ENCODE assay signal across 32 cellular contexts in the genomic region with DNA sequence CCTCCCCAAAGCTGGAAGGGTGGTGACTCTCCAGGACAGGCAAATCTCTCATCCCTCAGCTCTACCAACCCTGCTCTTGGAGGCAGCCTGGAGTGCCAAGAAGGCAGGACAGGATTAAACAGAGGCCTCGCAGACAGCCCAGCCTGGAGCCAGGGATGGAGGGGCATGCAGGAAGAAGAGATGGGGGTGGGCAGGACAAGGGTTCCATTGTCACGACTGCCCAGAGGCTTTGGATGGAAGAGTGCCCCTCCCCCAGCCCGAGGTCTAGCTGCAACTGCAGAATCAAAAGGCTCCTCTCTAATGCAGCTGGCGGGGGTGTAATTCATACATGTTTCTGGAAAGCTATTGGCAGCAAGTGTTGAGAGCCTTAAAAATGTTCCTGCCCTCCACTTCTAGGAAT. TPM values are rescaled to one million over a fixed set of nuclear protein-coding genes. Genes with fewer than 3 reads are reported as not detected.
DNase-seq lines count a peak whose midpoint lies in the region; ATAC-seq and TF ChIP-seq lines count a peak whose summit lies in the region.
"Had no signal": no experiment of that assay in that cellular context is flagged by ENCODE, and none has a peak within 500 bp of the region (broad histone marks: within the 10 kb centered on the region; RNA-seq: fewer than 3 reads in every experiment).

No MANE protein-coding gene starts in this region.

- H3K4me1 ChIP-seq in GM23338 (ENCODE audit: insufficient read depth): peaks cover 25% of the 10 kb centered on the region; the same call in 1 of the 2 replicates
- H3K4me1 ChIP-seq: BE2C, Caco-2, left lung, prostate gland had no signal

- POLR2A ChIA-PET in MCF 10A (lab: Yijun Ruan, JAX): interaction anchor here (0.6 to 2.2 kb wide), 3 partner anchors 9 to 11 kb away, joined by 4 to 11 read pairs (median 4); a partner anchor contains a TSS

- BruUV-seq in MCF 10A (replicated peaks; lab: Mats Ljungman, UMichigan): no TSS peak

- H3K27ac Mint-ChIP-seq in GM23338 (no peak overlapping the region), MCF 10A (ENCODE audit: low read depth, unreplicated experiment) (no peak overlapping the region)
- H3K27ac Mint-ChIP-seq: activated T-cell treated with anti-CD3 and anti-CD28 coated beads, Interleukin-2, amount 50 U/mL, for 72 hours; dendritic cell treated with granulocyte-macrophage colony-stimulating factor and Interleukin-4, amounts not matched to agents 40 ng/mL and 50 ng/mL, for 4 days; mesothelial cell of epicardium; nephron; T-helper 17 cell had no signal

- H3K79me2 ChIP-seq in GM23338 (replicated peaks; ENCODE audit: insufficient read depth): no peaks in the 10 kb centered on the region

- CTCF ChIA-PET in MCF 10A (lab: Yijun Ruan, JAX): interaction anchor here (0.8 to 8.4 kb wide), 5 partner anchors 10 to 113 kb away, joined by 4 to 56 read pairs (median 16); no protein-coding TSS in a partner anchor

- H3K36me3 Mint-ChIP-seq in GM23338 (ENCODE audit: low read depth): no peaks in the 10 kb centered on the region
- peaks cover 19% of the 10 kb centered on the region for H3K36me3 Mint-ChIP-seq in MCF 10A (ENCODE audit: insufficient read depth, unreplicated experiment)
- H3K36me3 Mint-ChIP-seq: mesothelial cell of epicardium had no signal

- H3K4me3 Mint-ChIP-seq in GM23338 (no peak overlapping the region), MCF 10A (ENCODE audit: unreplicated experiment) (no peak overlapping the region)
- H3K4me3 Mint-ChIP-seq: activated T-cell treated with anti-CD3 and anti-CD28 coated beads, Interleukin-2, amount 50 U/mL, for 72 hours; dendritic cell treated with granulocyte-macrophage colony-stimulating factor and Interleukin-4, amounts not matched to agents 40 ng/mL and 50 ng/mL, for 4 days; mesothelial cell of epicardium; nephron; T-helper 17 cell had no signal

- TF ChIP-seq CTCF in GM23338 (conservative IDR thresholded peaks at IDR 0.05; ENCODE audit: low read depth in 2 of 2): no peak
- no peak for TF ChIP-seq CTCF in coronary artery (IDR thresholded peaks at IDR 0.05)
- no peak for TF ChIP-seq CTCF in MCF 10A (IDR thresholded peaks at IDR 0.05; ENCODE audit: unreplicated experiment)

- no peaks in the 10 kb centered on the region for H3K36me3 ChIP-seq in GM23338 (ENCODE audit: insufficient read depth)
- H3K36me3 ChIP-seq: BE2C, HAP-1, prostate gland had no signal

- peak overlapping the region; percentile 0; the same call in 1 of the 2 replicates for H3K4me2 ChIP-seq in GM23338

- H3K9me3 Mint-ChIP-seq in GM23338: no peaks in the 10 kb centered on the region
- peaks cover 6% of the 10 kb centered on the region for H3K9me3 Mint-ChIP-seq in MCF 10A (ENCODE audit: unreplicated experiment)
- H3K9me3 Mint-ChIP-seq: activated T-cell treated with anti-CD3 and anti-CD28 coated beads, Interleukin-2, amount 50 U/mL, for 72 hours had no signal

- peaks cover 32% of the 10 kb centered on the region for H3K27me3 Mint-ChIP-seq in GM23338 (ENCODE audit: insufficient read depth, low read depth, poor library complexity)
- H3K27me3 Mint-ChIP-seq in MCF 10A (ENCODE audit: insufficient read depth, unreplicated experiment): no peaks in the 10 kb centered on the region

- H3K4me1 Mint-ChIP-seq in GM23338 (peaks cover 23% of the 10 kb centered on the region; the same call in 2 of the 3 replicates), MCF 10A (ENCODE audit: insufficient read depth, unreplicated experiment) (peaks cover 8% of the 10 kb centered on the region)
- H3K4me1 Mint-ChIP-seq: mesothelial cell of epicardium had no signal

- ATAC-seq in GM23338: no peak
- ATAC-seq: activated T-cell treated with anti-CD3 and anti-CD28 coated beads, Interleukin-2, amount 50 U/mL, for 72 hours; heart right ventricle; left lung; T-helper 17 cell had no signal

- peaks cover 5% of the 10 kb centered on the region; the same call in 1 of the 2 replicates for H3K9me2 ChIP-seq in GM23338 (ENCODE audit: insufficient read depth)

- H2AFZ ChIP-seq in GM23338: peak overlapping the region; percentile 69

- H3K4me3 ChIP-seq in GM23338 (no peak overlapping the region), coronary artery (no peak overlapping the region)
- H3K4me3 ChIP-seq: HAP-1, heart right ventricle, left lung, prostate gland, SK-N-MC had no signal

- H3K27me3 ChIP-seq in GM23338 (ENCODE audit: insufficient read depth): peaks cover 14% of the 10 kb centered on the region; the same call in 1 of the 2 replicates
- H3K27me3 ChIP-seq in layer of hippocampus (ENCODE audit: control insufficient read depth, insufficient read depth, low read length): no peaks in the 10 kb centered on the region
- H3K27me3 ChIP-seq: heart right ventricle, left lung had no signal

- intact Hi-C loops in posterior cingulate gyrus (cut with DNase I): no loop called here
- intact Hi-C loops in MCF 10A (cut with micrococcal nuclease): no loop called here

- no peak for DNase-seq in GM23338 (ENCODE audit: low spot score)
- peak; percentile 62 for DNase-seq in coronary artery (ENCODE audit: low spot score)
- peak; percentile 78 to 98 (median 92) for DNase-seq in posterior cingulate gyrus
- DNase-seq in activated CD4-positive, alpha-beta T cell treated with anti-CD3 and anti-CD28 coated beads, Interleukin-2, amount 50 U/mL, for 1 hour: no peak
- no peak for DNase-seq in MCF 10A (ENCODE audit: unreplicated experiment)
- DNase-seq in T1000 (lab: John Stamatoyannopoulos, UW): no peak
- no peak for DNase-seq in NCI-H146 treated with DMSO at 0.1 percent for 48 hours (lab: John Stamatoyannopoulos, UW; ENCODE audit: unreplicated experiment)
- DNase-seq: activated CD4-positive, alpha-beta T cell treated with anti-CD3 and anti-CD28 coated beads for 4 hours; activated naive CD4-positive, alpha-beta T cell treated with Interleukin-2 at 50 U/mL for 16 hours; activated T-cell treated with anti-CD3 and anti-CD28 coated beads, Interleukin-2, amount 50 U/mL, for 72 hours; amniotic stem cell; BE2C; Caco-2; heart right ventricle; left lung; NCI-H1048; NCI-H2029; NCI-H2227 treated with DMSO at 0.1 percent for 48 hours; NCI-H82; T-helper 17 cell had no signal

- H3K27ac ChIP-seq in GM23338 (ENCODE audit: low read depth) (no peak overlapping the region), coronary artery (no peak overlapping the region), layer of hippocampus (ENCODE audit: low read depth, low read length) (peak overlapping the region; percentile 35)
- H3K27ac ChIP-seq: heart right ventricle, left lung, prostate gland, RWPE1, SK-N-MC had no signal

- H4K20me1 ChIP-seq in GM23338 (replicated peaks; ENCODE audit: insufficient read depth): no peaks in the 10 kb centered on the region

- no peaks in the 10 kb centered on the region for H3F3A ChIP-seq in GM23338 (replicated peaks; ENCODE audit: low read depth)

TF ChIP-seq in GM23338, 12 proteins besides CTCF, POLR2A, EP300 and RAD21:
- TF ChIP-seq JUNB (IDR thresholded peaks at IDR 0.05; ENCODE audit: unreplicated experiment) (no peak), NANOG (IDR thresholded peaks at IDR 0.05; ENCODE audit: borderline replicate concordance) (no peak), ZNF331 (CRISPR knock-in tag; IDR thresholded peaks at IDR 0.05; ENCODE audit: low read depth) (no peak), CREB1 (CRISPR knock-in tag; IDR thresholded peaks at IDR 0.05; ENCODE audit: low read depth) (no peak), POLR2AphosphoS5 (IDR thresholded peaks at IDR 0.05; ENCODE audit: low read depth) (no peak), STAT1 (IDR thresholded peaks at IDR 0.05; ENCODE audit: unreplicated experiment) (no peak)
- TF ChIP-seq, protein P1, sequence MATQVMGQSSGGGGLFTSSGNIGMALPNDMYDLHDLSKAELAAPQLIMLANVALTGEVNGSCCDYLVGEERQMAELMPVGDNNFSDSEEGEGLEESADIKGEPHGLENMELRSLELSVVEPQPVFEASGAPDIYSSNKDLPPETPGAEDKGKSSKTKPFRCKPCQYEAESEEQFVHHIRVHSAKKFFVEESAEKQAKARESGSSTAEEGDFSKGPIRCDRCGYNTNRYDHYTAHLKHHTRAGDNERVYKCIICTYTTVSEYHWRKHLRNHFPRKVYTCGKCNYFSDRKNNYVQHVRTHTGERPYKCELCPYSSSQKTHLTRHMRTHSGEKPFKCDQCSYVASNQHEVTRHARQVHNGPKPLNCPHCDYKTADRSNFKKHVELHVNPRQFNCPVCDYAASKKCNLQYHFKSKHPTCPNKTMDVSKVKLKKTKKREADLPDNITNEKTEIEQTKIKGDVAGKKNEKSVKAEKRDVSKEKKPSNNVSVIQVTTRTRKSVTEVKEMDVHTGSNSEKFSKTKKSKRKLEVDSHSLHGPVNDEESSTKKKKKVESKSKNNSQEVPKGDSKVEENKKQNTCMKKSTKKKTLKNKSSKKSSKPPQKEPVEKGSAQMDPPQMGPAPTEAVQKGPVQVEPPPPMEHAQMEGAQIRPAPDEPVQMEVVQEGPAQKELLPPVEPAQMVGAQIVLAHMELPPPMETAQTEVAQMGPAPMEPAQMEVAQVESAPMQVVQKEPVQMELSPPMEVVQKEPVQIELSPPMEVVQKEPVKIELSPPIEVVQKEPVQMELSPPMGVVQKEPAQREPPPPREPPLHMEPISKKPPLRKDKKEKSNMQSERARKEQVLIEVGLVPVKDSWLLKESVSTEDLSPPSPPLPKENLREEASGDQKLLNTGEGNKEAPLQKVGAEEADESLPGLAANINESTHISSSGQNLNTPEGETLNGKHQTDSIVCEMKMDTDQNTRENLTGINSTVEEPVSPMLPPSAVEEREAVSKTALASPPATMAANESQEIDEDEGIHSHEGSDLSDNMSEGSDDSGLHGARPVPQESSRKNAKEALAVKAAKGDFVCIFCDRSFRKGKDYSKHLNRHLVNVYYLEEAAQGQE (IDR thresholded peaks at IDR 0.05; ENCODE audit: unreplicated experiment): no peak

RNA-seq across cellular contexts. Expression of a gene that starts 8.9 kb away (rescaled TPM):
- not detected in 2 replicates for total RNA-seq in GM23338 (2014; rRNA removed; shearing (Covaris generic))
- polyA plus RNA-seq in GM23338 (2016; fragmentation: Nextera tagmentation; extraction: Ambion mirVana): not detected in 2 replicates
- total RNA-seq in MCF 10A (2022): 1.6 and 3.6 TPM in 2 replicates
- total RNA-seq: activated T-cell treated with anti-CD3 and anti-CD28 coated beads, Interleukin-2, amount 50 U/mL, for 72 hours; Caco-2; endothelial cell of umbilical vein had no signal

RNA-seq across cellular contexts. Expression of a gene that starts 29.4 kb away (rescaled TPM):
- not detected in 2 replicates for total RNA-seq in GM23338 (2014; rRNA removed; shearing (Covaris generic))
- polyA plus RNA-seq in GM23338 (2016; fragmentation: Nextera tagmentation; extraction: Ambion mirVana): not detected in 2 replicates
- total RNA-seq in MCF 10A (2022): 0.79 and 0.81 TPM in 2 replicates
- total RNA-seq: activated T-cell treated with anti-CD3 and anti-CD28 coated beads, Interleukin-2, amount 50 U/mL, for 72 hours; Daoy; endothelial cell of umbilical vein; heart right ventricle; LHCN-M2; mesothelial cell of epicardium; prostate gland; T-helper 17 cell had no signal

RNA-seq across cellular contexts. Expression of a gene that starts 51.1 kb away (rescaled TPM):
- not detected in 2 replicates for total RNA-seq in GM23338 (2014; rRNA removed; shearing (Covaris generic))
- polyA plus RNA-seq in GM23338 (2016; fragmentation: Nextera tagmentation; extraction: Ambion mirVana): not detected in 2 replicates
- total RNA-seq in MCF 10A (2022): not detected in 2 replicates
- total RNA-seq: A673; activated T-cell treated with anti-CD3 and anti-CD28 coated beads, Interleukin-2, amount 50 U/mL, for 72 hours; Caco-2; Daoy; LHCN-M2; mesothelial cell of epicardium; T-helper 17 cell had no signal

RNA-seq across cellular contexts. Expression of a gene that starts 58.6 kb away (rescaled TPM):
- not detected in 2 replicates for total RNA-seq in GM23338 (2014; rRNA removed; shearing (Covaris generic))
- not detected in 2 replicates for polyA plus RNA-seq in GM23338 (2016; fragmentation: Nextera tagmentation; extraction: Ambion mirVana)
- total RNA-seq in MCF 10A (2022): not detected in 2 replicates
- total RNA-seq: A673; activated T-cell treated with anti-CD3 and anti-CD28 coated beads, Interleukin-2, amount 50 U/mL, for 72 hours; Caco-2; Daoy; endothelial cell of umbilical vein; LHCN-M2; mesothelial cell of epicardium had no signal
- polyA plus RNA-seq: endothelial cell of umbilical vein had no signal

Comparison
In these comparisons a context has a peak if more than half of its experiments do, and no peak if none do; other contexts are left out.
1. DNase-seq: peak in coronary artery (single experiment) and posterior cingulate gyrus (10 of 10); none in GM23338 (single experiment), activated CD4-positive, alpha-beta T cell treated with anti-CD3 and anti-CD28 coated beads, Interleukin-2, amount 50 U/mL, for 1 hour (single experiment), MCF 10A (single experiment), T1000 (single experiment) and NCI-H146 treated with DMSO at 0.1 percent for 48 hours (single experiment).